ENCODE assay signal across 19 cellular contexts in genomic region chr21:31141389-31142021, GRCh38.
"Had no signal": no experiment of that assay in that cellular context is flagged by ENCODE, and none has a peak within 500 bp of the region (broad histone marks: within the 10 kb centered on the region; RNA-seq: fewer than 3 reads in every experiment).

No MANE protein-coding gene starts in this region.

- H3K27me3 Mint-ChIP-seq: activated naive CD8-positive, alpha-beta T cell treated with anti-CD3 and anti-CD28 coated beads for 36 hours; progenitor cell of endocrine pancreas had no signal

- H3K4me1 ChIP-seq: colonic mucosa, esophagus squamous epithelium had no signal

- H3K79me2 ChIP-seq: hepatocyte had no signal

- H3K36me3 Mint-ChIP-seq: memory B cell had no signal

- DNase-seq: activated CD4-positive, CD25-positive, alpha-beta regulatory T cell; activated CD8-positive, alpha-beta memory T cell treated with anti-CD3 and anti-CD28 coated beads, Interleukin-2, amount 10 ng/mL, durations not matched to agents 7 days and 5 days; activated gamma-delta T cell; activated naive CD8-positive, alpha-beta T cell treated with anti-CD3 and anti-CD28 coated beads for 36 hours; activated T-cell treated with anti-CD3 and anti-CD28 coated beads, Interleukin-2, amount 50 U/mL, for 4 hours; central memory CD4-positive, alpha-beta T cell; colonic mucosa; esophagus squamous epithelium; left ventricle myocardium inferior; right cardiac atrium; stomach; testis had no signal

- H3K4me2 ChIP-seq: hepatocyte had no signal

- H3K27ac Mint-ChIP-seq: activated CD8-positive, alpha-beta memory T cell treated with anti-CD3 and anti-CD28 coated beads, Interleukin-2, amount 10 ng/mL, durations not matched to agents 7 days and 5 days; activated naive CD8-positive, alpha-beta T cell treated with anti-CD3 and anti-CD28 coated beads for 36 hours; brain; memory B cell; natural killer cell treated with Interleukin-12 subunit alpha and Interleukin-12 subunit beta and Interleukin-15 and Interleukin-18, amount 100 ng/mL, for 72 hours; T-helper 2 cell treated with Interferon-gamma antibody and Interleukin-4, amounts not matched to agents 5 μg/mL and 100 μg/mL, for 36 hours had no signal

- H3K36me3 ChIP-seq: colonic mucosa, left ventricle myocardium inferior, stomach, upper lobe of left lung had no signal

- H3K4me1 Mint-ChIP-seq: activated CD8-positive, alpha-beta memory T cell treated with anti-CD3 and anti-CD28 coated beads, Interleukin-2, amount 10 ng/mL, durations not matched to agents 7 days and 5 days; activated naive CD8-positive, alpha-beta T cell treated with anti-CD3 and anti-CD28 coated beads for 36 hours had no signal

- ATAC-seq: activated CD8-positive, alpha-beta memory T cell treated with anti-CD3 and anti-CD28 coated beads, Interleukin-2, amount 10 ng/mL, durations not matched to agents 7 days and 5 days; activated T-cell treated with anti-CD3 and anti-CD28 coated beads, Interleukin-2, amount 50 U/mL, for 4 hours; natural killer cell treated with Interleukin-12 subunit alpha and Interleukin-12 subunit beta and Interleukin-15 and Interleukin-18, amount 100 ng/mL, for 72 hours had no signal

- H3K27ac ChIP-seq: colonic mucosa, esophagus squamous epithelium, hepatocyte, left ventricle myocardium inferior, stomach, upper lobe of left lung had no signal

- H3K4me3 ChIP-seq: colonic mucosa, esophagus squamous epithelium, hepatocyte, left ventricle myocardium inferior, stomach, testis, upper lobe of left lung had no signal

- H3K4me3 Mint-ChIP-seq: activated CD8-positive, alpha-beta memory T cell treated with anti-CD3 and anti-CD28 coated beads, Interleukin-2, amount 10 ng/mL, durations not matched to agents 7 days and 5 days; activated naive CD8-positive, alpha-beta T cell treated with anti-CD3 and anti-CD28 coated beads for 36 hours; activated T-cell treated with anti-CD3 and anti-CD28 coated beads, Interleukin-2, amount 50 U/mL, for 4 hours; brain; memory B cell; natural killer cell treated with Interleukin-12 subunit alpha and Interleukin-12 subunit beta and Interleukin-15 and Interleukin-18, amount 100 ng/mL, for 72 hours; T-helper 2 cell treated with Interferon-gamma antibody and Interleukin-4, amounts not matched to agents 5 μg/mL and 100 μg/mL, for 36 hours had no signal

- H3K9me3 Mint-ChIP-seq: activated naive CD8-positive, alpha-beta T cell treated with anti-CD3 and anti-CD28 coated beads for 36 hours; activated T-cell treated with anti-CD3 and anti-CD28 coated beads, Interleukin-2, amount 50 U/mL, for 4 hours; brain; memory B cell; natural killer cell treated with Interleukin-12 subunit alpha and Interleukin-12 subunit beta and Interleukin-15 and Interleukin-18, amount 100 ng/mL, for 72 hours; T-helper 2 cell treated with Interferon-gamma antibody and Interleukin-4, amounts not matched to agents 5 μg/mL and 100 μg/mL, for 36 hours had no signal

- H3K27me3 ChIP-seq: colonic mucosa, esophagus squamous epithelium, hepatocyte, stomach, testis, upper lobe of left lung had no signal
